ENCODE assay signal across 1 cellular context in the genomic region with DNA sequence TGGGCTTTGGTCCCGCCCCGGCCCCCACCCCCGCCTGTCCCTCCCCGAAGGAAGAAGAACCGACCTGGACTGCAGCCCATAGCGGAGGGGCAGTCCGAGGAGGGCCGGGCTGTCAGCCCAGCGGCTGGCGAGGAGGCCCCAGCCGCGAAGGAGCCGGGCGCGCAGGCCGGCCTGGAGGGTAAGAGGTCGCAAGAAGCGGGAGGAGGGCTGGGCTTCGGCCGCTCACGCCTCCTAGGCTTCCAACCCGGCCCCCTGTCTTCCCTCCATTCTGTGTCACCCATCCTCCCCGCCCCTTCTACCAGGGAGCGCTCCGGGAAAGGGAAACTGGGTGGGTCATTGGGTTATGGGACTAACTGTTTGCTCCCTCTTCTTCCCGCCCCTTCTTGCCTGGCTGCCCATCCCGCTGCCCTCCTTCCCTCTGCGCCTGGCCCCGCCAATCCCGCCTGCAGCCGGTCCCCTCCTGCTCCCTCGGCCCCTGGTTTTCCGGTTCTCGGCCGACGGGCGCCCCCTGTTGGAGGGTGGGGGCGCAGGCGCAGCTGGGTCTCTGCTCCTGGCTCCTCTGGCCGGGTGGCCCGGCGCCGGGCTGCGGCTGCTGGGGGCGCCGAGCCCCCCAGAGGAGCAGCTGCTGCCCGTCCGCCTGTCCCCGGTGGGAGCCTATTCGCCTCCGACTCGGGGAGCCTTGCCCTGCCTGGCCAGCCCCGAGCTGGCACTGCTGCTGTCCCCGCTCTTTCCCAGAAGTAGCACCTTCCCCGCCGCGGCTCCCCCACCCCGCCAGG.
A peak's percentile ranks its signal among the peaks of the same experiment; 100 is the strongest.
TF ChIP-seq lines count a peak whose summit lies in the region.

No MANE protein-coding gene starts in this region.

TF ChIP-seq in K562, 482 proteins besides CTCF, POLR2A, EP300 and RAD21 (continued from another document and continues in another):
- peak; percentile 77 for TF ChIP-seq SP1 (CRISPR knock-in tag; IDR thresholded peaks at IDR 0.05)
- TF ChIP-seq RFX1 (IDR thresholded peaks at IDR 0.05) = no peak
- TF ChIP-seq ZFP1 (CRISPR knock-in tag; IDR thresholded peaks at IDR 0.05) = no peak
- TF ChIP-seq BRD4 (IDR thresholded peaks at IDR 0.05) = no peak
- no peak for TF ChIP-seq ZNF354B (CRISPR knock-in tag; IDR thresholded peaks at IDR 0.05)
- TF ChIP-seq HIVEP1 (CRISPR knock-in tag; IDR thresholded peaks at IDR 0.05) = no peak
- TF ChIP-seq POU5F1 (IDR thresholded peaks at IDR 0.05; ENCODE audit: borderline replicate concordance, low read depth, low read length, partially characterized antibody) = no peak
- no peak for TF ChIP-seq KLF6 (CRISPR knock-in tag; IDR thresholded peaks at IDR 0.05; ENCODE audit: borderline replicate concordance)
- TF ChIP-seq, protein P1, sequence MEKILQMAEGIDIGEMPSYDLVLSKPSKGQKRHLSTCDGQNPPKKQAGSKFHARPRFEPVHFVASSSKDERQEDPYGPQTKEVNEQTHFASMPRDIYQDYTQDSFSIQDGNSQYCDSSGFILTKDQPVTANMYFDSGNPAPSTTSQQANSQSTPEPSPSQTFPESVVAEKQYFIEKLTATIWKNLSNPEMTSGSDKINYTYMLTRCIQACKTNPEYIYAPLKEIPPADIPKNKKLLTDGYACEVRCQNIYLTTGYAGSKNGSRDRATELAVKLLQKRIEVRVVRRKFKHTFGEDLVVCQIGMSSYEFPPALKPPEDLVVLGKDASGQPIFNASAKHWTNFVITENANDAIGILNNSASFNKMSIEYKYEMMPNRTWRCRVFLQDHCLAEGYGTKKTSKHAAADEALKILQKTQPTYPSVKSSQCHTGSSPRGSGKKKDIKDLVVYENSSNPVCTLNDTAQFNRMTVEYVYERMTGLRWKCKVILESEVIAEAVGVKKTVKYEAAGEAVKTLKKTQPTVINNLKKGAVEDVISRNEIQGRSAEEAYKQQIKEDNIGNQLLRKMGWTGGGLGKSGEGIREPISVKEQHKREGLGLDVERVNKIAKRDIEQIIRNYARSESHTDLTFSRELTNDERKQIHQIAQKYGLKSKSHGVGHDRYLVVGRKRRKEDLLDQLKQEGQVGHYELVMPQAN (IDR thresholded peaks at IDR 0.05; ENCODE audit: borderline replicate concordance) = peak; percentile 77
- peak; percentile 87; the same call in 1 of the 2 replicates for TF ChIP-seq CTBP1 (IDR thresholded peaks at IDR 0.05; ENCODE audit: borderline replicate concordance)
- TF ChIP-seq ELF1 (tag; IDR thresholded peaks at IDR 0.05) = no peak
- TF ChIP-seq GATAD2A (IDR thresholded peaks at IDR 0.05) = 0 out of 2 replicates have a peak, but pooled peaks have one; percentile 16
- no peak for TF ChIP-seq HLTF (IDR thresholded peaks at IDR 0.05)
- TF ChIP-seq SIRT6 (IDR thresholded peaks at IDR 0.05; ENCODE audit: low read depth, low read length) = no peak
- peak; percentile 31 for TF ChIP-seq PCBP1 (IDR thresholded peaks at IDR 0.05; ENCODE audit: low read depth, low read length, poor library complexity, severe bottlenecking)
- TF ChIP-seq TAF15 (IDR thresholded peaks at IDR 0.05; ENCODE audit: low read depth, low read length) = no peak
- TF ChIP-seq KDM4B (IDR thresholded peaks at IDR 0.05; ENCODE audit: borderline replicate concordance in 2 of 2, low read depth in 1 of 2) = 0 out of 4 replicates have a peak, but pooled peaks of 1 of the 2 experiments have one; percentile 51
- TF ChIP-seq PHB2 (IDR thresholded peaks at IDR 0.05; ENCODE audit: low read depth) = no peak
- no peak for TF ChIP-seq ZNF707 (CRISPR knock-in tag; conservative IDR thresholded peaks at IDR 0.05)
- TF ChIP-seq RFX7 (CRISPR knock-in tag; IDR thresholded peaks at IDR 0.05) = no peak
- peak; percentile 74 for TF ChIP-seq SMC3 (conservative IDR thresholded peaks at IDR 0.05; ENCODE audit: insufficient read depth, low read depth, low read length)
- no peak for TF ChIP-seq NCOR1 (IDR thresholded peaks at IDR 0.05)
- TF ChIP-seq ZNF561 (CRISPR knock-in tag; conservative IDR thresholded peaks at IDR 0.05) = no peak
- no peak for TF ChIP-seq PRMT5 (CRISPR knock-in tag; IDR thresholded peaks at IDR 0.05)
- no peak for TF ChIP-seq FOXA3 (CRISPR knock-in tag; conservative IDR thresholded peaks at IDR 0.05 in 1 of 2, IDR thresholded peaks at IDR 0.05 in 1 of 2)
- TF ChIP-seq ZNF57 (CRISPR knock-in tag; IDR thresholded peaks at IDR 0.05) = no peak
- no peak for TF ChIP-seq XRCC4 (IDR thresholded peaks at IDR 0.05; ENCODE audit: extremely low read depth, insufficient read depth, insufficient read length)
- TF ChIP-seq, protein P2, sequence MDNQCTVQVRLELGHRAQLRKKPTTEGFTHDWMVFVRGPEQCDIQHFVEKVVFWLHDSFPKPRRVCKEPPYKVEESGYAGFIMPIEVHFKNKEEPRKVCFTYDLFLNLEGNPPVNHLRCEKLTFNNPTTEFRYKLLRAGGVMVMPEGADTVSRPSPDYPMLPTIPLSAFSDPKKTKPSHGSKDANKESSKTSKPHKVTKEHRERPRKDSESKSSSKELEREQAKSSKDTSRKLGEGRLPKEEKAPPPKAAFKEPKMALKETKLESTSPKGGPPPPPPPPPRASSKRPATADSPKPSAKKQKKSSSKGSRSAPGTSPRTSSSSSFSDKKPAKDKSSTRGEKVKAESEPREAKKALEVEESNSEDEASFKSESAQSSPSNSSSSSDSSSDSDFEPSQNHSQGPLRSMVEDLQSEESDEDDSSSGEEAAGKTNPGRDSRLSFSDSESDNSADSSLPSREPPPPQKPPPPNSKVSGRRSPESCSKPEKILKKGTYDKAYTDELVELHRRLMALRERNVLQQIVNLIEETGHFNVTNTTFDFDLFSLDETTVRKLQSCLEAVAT (IDR thresholded peaks at IDR 0.05) = no peak
- TF ChIP-seq, protein P3, sequence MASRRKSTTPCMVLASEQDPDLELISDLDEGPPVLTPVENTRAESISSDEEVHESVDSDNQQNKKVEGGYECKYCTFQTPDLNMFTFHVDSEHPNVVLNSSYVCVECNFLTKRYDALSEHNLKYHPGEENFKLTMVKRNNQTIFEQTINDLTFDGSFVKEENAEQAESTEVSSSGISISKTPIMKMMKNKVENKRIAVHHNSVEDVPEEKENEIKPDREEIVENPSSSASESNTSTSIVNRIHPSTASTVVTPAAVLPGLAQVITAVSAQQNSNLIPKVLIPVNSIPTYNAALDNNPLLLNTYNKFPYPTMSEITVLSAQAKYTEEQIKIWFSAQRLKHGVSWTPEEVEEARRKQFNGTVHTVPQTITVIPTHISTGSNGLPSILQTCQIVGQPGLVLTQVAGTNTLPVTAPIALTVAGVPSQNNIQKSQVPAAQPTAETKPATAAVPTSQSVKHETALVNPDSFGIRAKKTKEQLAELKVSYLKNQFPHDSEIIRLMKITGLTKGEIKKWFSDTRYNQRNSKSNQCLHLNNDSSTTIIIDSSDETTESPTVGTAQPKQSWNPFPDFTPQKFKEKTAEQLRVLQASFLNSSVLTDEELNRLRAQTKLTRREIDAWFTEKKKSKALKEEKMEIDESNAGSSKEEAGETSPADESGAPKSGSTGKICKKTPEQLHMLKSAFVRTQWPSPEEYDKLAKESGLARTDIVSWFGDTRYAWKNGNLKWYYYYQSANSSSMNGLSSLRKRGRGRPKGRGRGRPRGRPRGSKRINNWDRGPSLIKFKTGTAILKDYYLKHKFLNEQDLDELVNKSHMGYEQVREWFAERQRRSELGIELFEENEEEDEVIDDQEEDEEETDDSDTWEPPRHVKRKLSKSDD (conservative IDR thresholded peaks at IDR 0.05; ENCODE audit: low read length) = 0 out of 2 replicates have a peak, but pooled peaks have one; percentile 36
- TF ChIP-seq, protein P4, sequence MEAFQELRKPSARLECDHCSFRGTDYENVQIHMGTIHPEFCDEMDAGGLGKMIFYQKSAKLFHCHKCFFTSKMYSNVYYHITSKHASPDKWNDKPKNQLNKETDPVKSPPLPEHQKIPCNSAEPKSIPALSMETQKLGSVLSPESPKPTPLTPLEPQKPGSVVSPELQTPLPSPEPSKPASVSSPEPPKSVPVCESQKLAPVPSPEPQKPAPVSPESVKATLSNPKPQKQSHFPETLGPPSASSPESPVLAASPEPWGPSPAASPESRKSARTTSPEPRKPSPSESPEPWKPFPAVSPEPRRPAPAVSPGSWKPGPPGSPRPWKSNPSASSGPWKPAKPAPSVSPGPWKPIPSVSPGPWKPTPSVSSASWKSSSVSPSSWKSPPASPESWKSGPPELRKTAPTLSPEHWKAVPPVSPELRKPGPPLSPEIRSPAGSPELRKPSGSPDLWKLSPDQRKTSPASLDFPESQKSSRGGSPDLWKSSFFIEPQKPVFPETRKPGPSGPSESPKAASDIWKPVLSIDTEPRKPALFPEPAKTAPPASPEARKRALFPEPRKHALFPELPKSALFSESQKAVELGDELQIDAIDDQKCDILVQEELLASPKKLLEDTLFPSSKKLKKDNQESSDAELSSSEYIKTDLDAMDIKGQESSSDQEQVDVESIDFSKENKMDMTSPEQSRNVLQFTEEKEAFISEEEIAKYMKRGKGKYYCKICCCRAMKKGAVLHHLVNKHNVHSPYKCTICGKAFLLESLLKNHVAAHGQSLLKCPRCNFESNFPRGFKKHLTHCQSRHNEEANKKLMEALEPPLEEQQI (IDR thresholded peaks at IDR 0.05) = no peak
- TF ChIP-seq NONO (IDR thresholded peaks at IDR 0.05; ENCODE audit: low read depth in 2 of 2, low read length in 1 of 2) = peak in 1 of 2 experiments; percentile 51; a peak in 1 of 4 replicates
- TF ChIP-seq, protein P5, sequence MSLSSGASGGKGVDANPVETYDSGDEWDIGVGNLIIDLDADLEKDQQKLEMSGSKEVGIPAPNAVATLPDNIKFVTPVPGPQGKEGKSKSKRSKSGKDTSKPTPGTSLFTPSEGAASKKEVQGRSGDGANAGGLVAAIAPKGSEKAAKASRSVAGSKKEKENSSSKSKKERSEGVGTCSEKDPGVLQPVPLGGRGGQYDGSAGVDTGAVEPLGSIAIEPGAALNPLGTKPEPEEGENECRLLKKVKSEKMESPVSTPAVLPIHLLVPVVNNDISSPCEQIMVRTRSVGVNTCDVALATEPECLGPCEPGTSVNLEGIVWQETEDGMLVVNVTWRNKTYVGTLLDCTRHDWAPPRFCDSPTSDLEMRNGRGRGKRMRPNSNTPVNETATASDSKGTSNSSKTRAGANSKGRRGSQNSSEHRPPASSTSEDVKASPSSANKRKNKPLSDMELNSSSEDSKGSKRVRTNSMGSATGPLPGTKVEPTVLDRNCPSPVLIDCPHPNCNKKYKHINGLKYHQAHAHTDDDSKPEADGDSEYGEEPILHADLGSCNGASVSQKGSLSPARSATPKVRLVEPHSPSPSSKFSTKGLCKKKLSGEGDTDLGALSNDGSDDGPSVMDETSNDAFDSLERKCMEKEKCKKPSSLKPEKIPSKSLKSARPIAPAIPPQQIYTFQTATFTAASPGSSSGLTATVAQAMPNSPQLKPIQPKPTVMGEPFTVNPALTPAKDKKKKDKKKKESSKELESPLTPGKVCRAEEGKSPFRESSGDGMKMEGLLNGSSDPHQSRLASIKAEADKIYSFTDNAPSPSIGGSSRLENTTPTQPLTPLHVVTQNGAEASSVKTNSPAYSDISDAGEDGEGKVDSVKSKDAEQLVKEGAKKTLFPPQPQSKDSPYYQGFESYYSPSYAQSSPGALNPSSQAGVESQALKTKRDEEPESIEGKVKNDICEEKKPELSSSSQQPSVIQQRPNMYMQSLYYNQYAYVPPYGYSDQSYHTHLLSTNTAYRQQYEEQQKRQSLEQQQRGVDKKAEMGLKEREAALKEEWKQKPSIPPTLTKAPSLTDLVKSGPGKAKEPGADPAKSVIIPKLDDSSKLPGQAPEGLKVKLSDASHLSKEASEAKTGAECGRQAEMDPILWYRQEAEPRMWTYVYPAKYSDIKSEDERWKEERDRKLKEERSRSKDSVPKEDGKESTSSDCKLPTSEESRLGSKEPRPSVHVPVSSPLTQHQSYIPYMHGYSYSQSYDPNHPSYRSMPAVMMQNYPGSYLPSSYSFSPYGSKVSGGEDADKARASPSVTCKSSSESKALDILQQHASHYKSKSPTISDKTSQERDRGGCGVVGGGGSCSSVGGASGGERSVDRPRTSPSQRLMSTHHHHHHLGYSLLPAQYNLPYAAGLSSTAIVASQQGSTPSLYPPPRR (CRISPR knock-in tag; IDR thresholded peaks at IDR 0.05; ENCODE audit: borderline replicate concordance) = no peak
- TF ChIP-seq, protein P6, sequence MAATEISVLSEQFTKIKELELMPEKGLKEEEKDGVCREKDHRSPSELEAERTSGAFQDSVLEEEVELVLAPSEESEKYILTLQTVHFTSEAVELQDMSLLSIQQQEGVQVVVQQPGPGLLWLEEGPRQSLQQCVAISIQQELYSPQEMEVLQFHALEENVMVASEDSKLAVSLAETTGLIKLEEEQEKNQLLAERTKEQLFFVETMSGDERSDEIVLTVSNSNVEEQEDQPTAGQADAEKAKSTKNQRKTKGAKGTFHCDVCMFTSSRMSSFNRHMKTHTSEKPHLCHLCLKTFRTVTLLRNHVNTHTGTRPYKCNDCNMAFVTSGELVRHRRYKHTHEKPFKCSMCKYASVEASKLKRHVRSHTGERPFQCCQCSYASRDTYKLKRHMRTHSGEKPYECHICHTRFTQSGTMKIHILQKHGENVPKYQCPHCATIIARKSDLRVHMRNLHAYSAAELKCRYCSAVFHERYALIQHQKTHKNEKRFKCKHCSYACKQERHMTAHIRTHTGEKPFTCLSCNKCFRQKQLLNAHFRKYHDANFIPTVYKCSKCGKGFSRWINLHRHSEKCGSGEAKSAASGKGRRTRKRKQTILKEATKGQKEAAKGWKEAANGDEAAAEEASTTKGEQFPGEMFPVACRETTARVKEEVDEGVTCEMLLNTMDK (IDR thresholded peaks at IDR 0.05; ENCODE audit: borderline replicate concordance, insufficient read depth, low read depth, low read length, poor library complexity, severe bottlenecking) = peak; percentile 97
- no peak for TF ChIP-seq RAD51 (IDR thresholded peaks at IDR 0.05; ENCODE audit: borderline replicate concordance, low read depth)
- TF ChIP-seq, protein P7, sequence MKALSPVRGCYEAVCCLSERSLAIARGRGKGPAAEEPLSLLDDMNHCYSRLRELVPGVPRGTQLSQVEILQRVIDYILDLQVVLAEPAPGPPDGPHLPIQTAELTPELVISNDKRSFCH (CRISPR knock-in tag; IDR thresholded peaks at IDR 0.05) = no peak
- TF ChIP-seq, protein P7 (tag; IDR thresholded peaks at IDR 0.05) = no peak
- TF ChIP-seq, protein P8, sequence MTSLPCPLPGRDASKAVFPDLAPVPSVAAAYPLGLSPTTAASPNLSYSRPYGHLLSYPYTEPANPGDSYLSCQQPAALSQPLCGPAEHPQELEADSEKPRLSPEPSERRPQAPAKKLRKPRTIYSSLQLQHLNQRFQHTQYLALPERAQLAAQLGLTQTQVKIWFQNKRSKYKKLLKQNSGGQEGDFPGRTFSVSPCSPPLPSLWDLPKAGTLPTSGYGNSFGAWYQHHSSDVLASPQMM (CRISPR knock-in tag; IDR thresholded peaks at IDR 0.05) = no peak
- no peak for TF ChIP-seq ZNF586 (CRISPR knock-in tag; conservative IDR thresholded peaks at IDR 0.05)
- no peak for TF ChIP-seq ZNF551 (CRISPR knock-in tag; IDR thresholded peaks at IDR 0.05)
- TF ChIP-seq, protein P9, sequence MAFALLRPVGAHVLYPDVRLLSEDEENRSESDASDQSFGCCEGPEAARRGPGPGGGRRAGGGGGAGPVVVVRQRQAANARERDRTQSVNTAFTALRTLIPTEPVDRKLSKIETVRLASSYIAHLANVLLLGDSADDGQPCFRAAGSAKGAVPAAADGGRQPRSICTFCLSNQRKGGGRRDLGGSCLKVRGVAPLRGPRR (CRISPR knock-in tag; IDR thresholded peaks at IDR 0.05) = no peak
- TF ChIP-seq POLR2G (IDR thresholded peaks at IDR 0.05; ENCODE audit: low read depth, low read length) = peak; percentile 64
- TF ChIP-seq, protein P10, sequence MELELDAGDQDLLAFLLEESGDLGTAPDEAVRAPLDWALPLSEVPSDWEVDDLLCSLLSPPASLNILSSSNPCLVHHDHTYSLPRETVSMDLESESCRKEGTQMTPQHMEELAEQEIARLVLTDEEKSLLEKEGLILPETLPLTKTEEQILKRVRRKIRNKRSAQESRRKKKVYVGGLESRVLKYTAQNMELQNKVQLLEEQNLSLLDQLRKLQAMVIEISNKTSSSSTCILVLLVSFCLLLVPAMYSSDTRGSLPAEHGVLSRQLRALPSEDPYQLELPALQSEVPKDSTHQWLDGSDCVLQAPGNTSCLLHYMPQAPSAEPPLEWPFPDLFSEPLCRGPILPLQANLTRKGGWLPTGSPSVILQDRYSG (tag; conservative IDR thresholded peaks at IDR 0.05; ENCODE audit: low read depth) = no peak
